ENCODE assay signal across 1 cellular context in genomic region chr6:6856538-6857523, GRCh38.
TF ChIP-seq lines count a peak whose summit lies in the region.

No MANE protein-coding gene starts in this region.

TF ChIP-seq in IMR-90, 13 proteins besides CTCF, POLR2A, EP300 and RAD21 (continued from another document):
- TF ChIP-seq USF2 (IDR thresholded peaks at IDR 0.05; ENCODE audit: low read depth, low read length) = no peak
- no peak for TF ChIP-seq SMC3 (IDR thresholded peaks at IDR 0.05; ENCODE audit: low read depth, low read length)
